ENCODE assay signal across 13 cellular contexts in the genomic region with DNA sequence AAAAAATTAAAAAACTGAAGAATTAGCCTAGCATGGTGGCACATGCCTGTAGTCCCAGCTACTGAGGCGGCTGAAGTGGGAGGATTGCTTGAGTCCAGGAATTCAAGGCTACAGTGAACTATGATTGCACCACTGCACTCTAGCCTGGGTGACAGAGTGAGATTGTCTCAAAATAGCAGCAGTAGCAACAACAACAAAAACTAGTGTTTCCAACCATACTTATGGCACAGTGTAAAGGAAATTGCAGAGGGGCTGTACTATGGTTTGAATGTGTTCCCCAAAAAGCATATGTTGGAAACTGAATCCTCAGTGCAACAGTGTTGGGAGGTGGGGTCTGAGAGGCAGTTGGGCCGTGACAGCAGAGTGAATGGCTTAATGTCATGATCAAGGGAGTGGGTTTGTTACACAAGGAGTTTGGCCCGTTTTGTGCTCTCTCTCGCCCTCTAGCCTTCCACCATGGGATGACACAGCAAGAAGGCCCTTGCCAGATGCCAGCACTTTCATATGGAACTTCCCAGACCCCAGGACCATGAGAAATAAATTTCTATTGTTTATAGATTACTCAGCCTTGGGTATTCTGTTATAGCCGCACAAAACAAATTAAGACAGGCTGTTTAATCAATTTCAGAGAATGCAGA.
A peak's percentile ranks its signal among the peaks of the same experiment; 100 is the strongest.
DNase-seq lines count a peak whose midpoint lies in the region; ATAC-seq, FAIRE-seq and TF ChIP-seq lines count a peak whose summit lies in the region.
"Had no signal": no experiment of that assay in that cellular context is flagged by ENCODE, and none has a peak within 500 bp of the region (broad histone marks: within the 10 kb centered on the region; RNA-seq: fewer than 3 reads in every experiment).

No MANE protein-coding gene starts in this region.

- no peaks in the 10 kb centered on the region for H3K27me3 Mint-ChIP-seq in activated CD8-positive, alpha-beta T cell treated with anti-CD3 and anti-CD28 coated beads, Interleukin-2, amount 10 ng/mL, durations not matched to agents 7 days and 5 days (ENCODE audit: low read depth)

- H3K9me3 ChIP-seq in SK-N-SH: no peaks in the 10 kb centered on the region
- no peaks in the 10 kb centered on the region for H3K9me3 ChIP-seq in neutrophil
- no peaks in the 10 kb centered on the region for H3K9me3 ChIP-seq in tibial artery
- H3K9me3 ChIP-seq: MG63 had no signal

- CTCF ChIA-PET in SK-N-SH (lab: Yijun Ruan, JAX): interaction anchor here (1.7 to 4.2 kb wide), 2 partner anchors 27 to 88 kb away, joined by 4 to 23 read pairs; no protein-coding TSS in a partner anchor
- CTCF ChIA-PET in activated CD8-positive, alpha-beta T cell treated with anti-CD3 and anti-CD28 coated beads, Interleukin-2, amount 10 ng/mL, durations not matched to agents 7 days and 5 days (lab: Charles Lee): no interaction called here

- in situ Hi-C loops in KBM-7 (cut with MboI; ENCODE audit: low pct_unique_long_range_greater_than_20kb, low sequenced_read_pairs): no loop called here

- H3K4me1 Mint-ChIP-seq in activated CD8-positive, alpha-beta T cell treated with anti-CD3 and anti-CD28 coated beads, Interleukin-2, amount 10 ng/mL, durations not matched to agents 7 days and 5 days (ENCODE audit: low read depth): peaks cover 4% of the 10 kb centered on the region

- POLR2A ChIA-PET in SK-N-SH (lab: Yijun Ruan, JAX): no interaction called here
- POLR2A ChIA-PET in activated CD8-positive, alpha-beta T cell treated with anti-CD3 and anti-CD28 coated beads, Interleukin-2, amount 10 ng/mL, durations not matched to agents 7 days and 5 days (lab: Charles Lee): interaction anchor here (0.6 kb wide), 1 partner anchor 869 kb away, joined by 3 read pairs; no protein-coding TSS in a partner anchor

- TF ChIP-seq EP300 in SK-N-SH (IDR thresholded peaks at IDR 0.05; ENCODE audit: borderline replicate concordance in 1 of 2, low read depth in 1 of 2, low read length in 1 of 2): no peak

- H3K27ac Mint-ChIP-seq in activated CD8-positive, alpha-beta T cell treated with anti-CD3 and anti-CD28 coated beads, Interleukin-2, amount 10 ng/mL, durations not matched to agents 7 days and 5 days: no peak overlapping the region
- H3K27ac Mint-ChIP-seq: effector memory CD8-positive, alpha-beta T cell had no signal

- intact Hi-C loops in tibial artery (cut with DNase I; ENCODE audit: low total_unique reads): no loop called here

- no peak overlapping the region for H3K4me3 ChIP-seq in SK-N-SH (ENCODE audit: low read depth in 2 of 2, low read length in 1 of 2)
- H3K4me3 ChIP-seq in neutrophil (ENCODE audit: low read depth in 1 of 2, low read length in 1 of 2): no peak overlapping the region
- no peak overlapping the region for H3K4me3 ChIP-seq in tibial artery
- H3K4me3 ChIP-seq: MG63 had no signal

- no peaks in the 10 kb centered on the region for H3K9me3 Mint-ChIP-seq in activated CD8-positive, alpha-beta T cell treated with anti-CD3 and anti-CD28 coated beads, Interleukin-2, amount 10 ng/mL, durations not matched to agents 7 days and 5 days (ENCODE audit: insufficient read depth)
- H3K9me3 Mint-ChIP-seq: effector memory CD8-positive, alpha-beta T cell had no signal

- H3K36me3 ChIP-seq in SK-N-SH (replicated peaks in 1 of 2; ENCODE audit: control insufficient read depth in 1 of 2, insufficient read depth in 2 of 2, low read length in 1 of 2): no peaks in the 10 kb centered on the region
- no peaks in the 10 kb centered on the region for H3K36me3 ChIP-seq in neutrophil
- no peaks in the 10 kb centered on the region for H3K36me3 ChIP-seq in tibial artery
- H3K36me3 ChIP-seq: MG63 had no signal

- no peaks in the 10 kb centered on the region for H4K20me1 ChIP-seq in SK-N-SH (ENCODE audit: insufficient read depth)

- no peaks in the 10 kb centered on the region for H3F3A ChIP-seq in SK-N-SH (replicated peaks; ENCODE audit: insufficient read depth)

- no peak for ATAC-seq in SK-N-SH treated with all-trans-retinoic acid at 6 μM for 48 hours
- ATAC-seq in activated CD8-positive, alpha-beta T cell treated with anti-CD3 and anti-CD28 coated beads, Interleukin-2, amount 10 ng/mL, durations not matched to agents 7 days and 5 days: no peak
- ATAC-seq: effector memory CD8-positive, alpha-beta T cell had no signal

- H3K27ac ChIP-seq in SK-N-SH (ENCODE audit: low read depth in 2 of 2, low read length in 1 of 2): no peak overlapping the region
- H3K27ac ChIP-seq in neutrophil: no peak overlapping the region
- H3K27ac ChIP-seq in tibial artery: no peak overlapping the region

- H3K4me2 ChIP-seq in SK-N-SH: no peak overlapping the region

- WGBS in SK-N-SH (ENCODE audit: low lambda C conversion rate): 55% methylated on average over 5 of the region's 5 CpGs

- peak; percentile 30; the same call in 1 of the 2 replicates for TF ChIP-seq CTCF in SK-N-SH (IDR thresholded peaks at IDR 0.05)
- peak; percentile 35 for TF ChIP-seq CTCF in neutrophil (IDR thresholded peaks at IDR 0.05)
- TF ChIP-seq CTCF in D721Med (IDR thresholded peaks at IDR 0.05; ENCODE audit: insufficient read depth, missing control alignments): no peak
- no peak for TF ChIP-seq CTCF in tibial artery (IDR thresholded peaks at IDR 0.05)

- no peak for FAIRE-seq in D721Med (lab: Jason Lieb, UNC)
- FAIRE-seq: G401.6 had no signal

- TF ChIP-seq RAD21 in SK-N-SH (IDR thresholded peaks at IDR 0.05; ENCODE audit: low read length): no peak

- no peak for DNase-seq in SK-N-SH
- peak; percentile 20 for DNase-seq in KBM-7
- peak; percentile 42 for DNase-seq in activated CD8-positive, alpha-beta T cell treated with anti-CD3 and anti-CD28 coated beads, Interleukin-2, amount 10 ng/mL, durations not matched to agents 7 days and 5 days
- no peak for DNase-seq in SW 1271 (lab: John Stamatoyannopoulos, UW)
- no peak for DNase-seq in D721Med (ENCODE audit: insufficient read length, low spot score)
- DNase-seq in tibial artery: no peak
- DNase-seq: effector memory CD8-positive, alpha-beta T cell; mesendoderm; MG63; NCI-H526 had no signal

- no peaks in the 10 kb centered on the region for H3K79me2 ChIP-seq in SK-N-SH (ENCODE audit: insufficient read depth)

- H3K9ac ChIP-seq in SK-N-SH: no peak overlapping the region

- H2AFZ ChIP-seq in SK-N-SH (ENCODE audit: low read depth): no peak overlapping the region

- no peak overlapping the region for H3K4me3 Mint-ChIP-seq in activated CD8-positive, alpha-beta T cell treated with anti-CD3 and anti-CD28 coated beads, Interleukin-2, amount 10 ng/mL, durations not matched to agents 7 days and 5 days
- H3K4me3 Mint-ChIP-seq: effector memory CD8-positive, alpha-beta T cell had no signal

- no peaks in the 10 kb centered on the region for H3K27me3 ChIP-seq in SK-N-SH (ENCODE audit: insufficient read depth)
- no peaks in the 10 kb centered on the region for H3K27me3 ChIP-seq in neutrophil
- H3K27me3 ChIP-seq in tibial artery: peaks cover 0 to 30% of the 10 kb centered on the region in 2 donors
- H3K27me3 ChIP-seq: MG63 had no signal

- no peaks in the 10 kb centered on the region for H3K9me2 ChIP-seq in SK-N-SH

- peaks cover 0 to 2% of the 10 kb centered on the region in 2 experiments; a peak in 1 of 4 replicates for H3K4me1 ChIP-seq in SK-N-SH (ENCODE audit: control insufficient read depth in 1 of 2, insufficient read depth in 2 of 2, low read depth in 1 of 2, low read length in 1 of 2)
- peaks cover 13% of the 10 kb centered on the region in 2 experiments for H3K4me1 ChIP-seq in neutrophil (ENCODE audit: control insufficient read depth in 1 of 2, insufficient read depth in 1 of 2, low read depth in 1 of 2, low read length in 1 of 2)
- no peaks in the 10 kb centered on the region for H3K4me1 ChIP-seq in tibial artery

- no peaks in the 10 kb centered on the region for H3K36me3 Mint-ChIP-seq in activated CD8-positive, alpha-beta T cell treated with anti-CD3 and anti-CD28 coated beads, Interleukin-2, amount 10 ng/mL, durations not matched to agents 7 days and 5 days (ENCODE audit: low read depth)

TF ChIP-seq in SK-N-SH, 30 proteins besides CTCF, POLR2A, EP300 and RAD21 (continues in another document):
- TF ChIP-seq NRF1 (IDR thresholded peaks at IDR 0.05; ENCODE audit: low read depth, low read length): no peak
- TF ChIP-seq GATA2 (CRISPR knock-in tag; IDR thresholded peaks at IDR 0.05): no peak
- TF ChIP-seq RCOR1 (IDR thresholded peaks at IDR 0.05; ENCODE audit: low read length): no peak
- TF ChIP-seq, protein P1, sequence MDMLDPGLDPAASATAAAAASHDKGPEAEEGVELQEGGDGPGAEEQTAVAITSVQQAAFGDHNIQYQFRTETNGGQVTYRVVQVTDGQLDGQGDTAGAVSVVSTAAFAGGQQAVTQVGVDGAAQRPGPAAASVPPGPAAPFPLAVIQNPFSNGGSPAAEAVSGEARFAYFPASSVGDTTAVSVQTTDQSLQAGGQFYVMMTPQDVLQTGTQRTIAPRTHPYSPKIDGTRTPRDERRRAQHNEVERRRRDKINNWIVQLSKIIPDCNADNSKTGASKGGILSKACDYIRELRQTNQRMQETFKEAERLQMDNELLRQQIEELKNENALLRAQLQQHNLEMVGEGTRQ (IDR thresholded peaks at IDR 0.05; ENCODE audit: borderline replicate concordance, low read depth, low read length): no peak

TF ChIP-seq in SK-N-SH treated with all-trans-retinoic acid at 6 μM for 48 hours, 23 proteins besides CTCF, POLR2A, EP300 and RAD21:
- TF ChIP-seq ZFP30 (CRISPR knock-in tag; IDR thresholded peaks at IDR 0.05) (no peak), PPARA (CRISPR knock-in tag; IDR thresholded peaks at IDR 0.05; ENCODE audit: borderline replicate concordance) (no peak), ZC3H10 (CRISPR knock-in tag; IDR thresholded peaks at IDR 0.05) (no peak), ZNF70 (CRISPR knock-in tag; IDR thresholded peaks at IDR 0.05) (no peak)

Comparison
In these comparisons a context has a peak if more than half of its experiments do, and no peak if none do; other contexts are left out.
1. DNase-seq: peak in KBM-7 (single experiment) and activated CD8-positive, alpha-beta T cell treated with anti-CD3 and anti-CD28 coated beads, Interleukin-2, amount 10 ng/mL, durations not matched to agents 7 days and 5 days (single experiment); none in SK-N-SH (single experiment), SW 1271 (0 of 2), D721Med (single experiment) and tibial artery (0 of 2).
2. CTCF ChIP-seq: peak in SK-N-SH (single experiment) and neutrophil (single experiment); none in D721Med (single experiment) and tibial artery (0 of 2).